Comparison of ENCODE assay signal across 19 cellular contexts in genomic region chr4:173024203-173024602, GRCh38.
DNase-seq lines count a peak whose midpoint lies in the region; ATAC-seq, FAIRE-seq and TF ChIP-seq lines count a peak whose summit lies in the region.
"Had no signal": no experiment of that assay in that cellular context is flagged by ENCODE, and none has a peak within 500 bp of the region (broad histone marks: within the 10 kb centered on the region; RNA-seq: fewer than 3 reads in every experiment).

No MANE protein-coding gene starts in this region.

- H3K4me1 ChIP-seq in BLaER1 (peaks cover 17% of the 10 kb centered on the region), trophoblast cell (ENCODE audit: control insufficient read depth in 1 of 2, insufficient read depth in 2 of 2, low read length in 2 of 2) (no peaks in the 10 kb centered on the region), SK-N-SH (ENCODE audit: control insufficient read depth in 1 of 2, insufficient read depth in 2 of 2, low read depth in 1 of 2, low read length in 1 of 2) (peaks cover 3 to 12% of the 10 kb centered on the region in 2 experiments; a peak in 3 of 4 replicates)

- CTCF ChIA-PET in SK-N-SH (lab: Yijun Ruan, JAX): interaction anchor here (0.8 to 5.6 kb wide), 19 partner anchors 10 to 415 kb away, joined by 3 to 59 read pairs (median 4); partner anchors contain the start of gene GALNT7

- no peaks in the 10 kb centered on the region for H3K79me1 ChIP-seq in trophoblast cell (ENCODE audit: low read length)

- no peak for TF ChIP-seq EP300 in SK-N-SH (IDR thresholded peaks at IDR 0.05; ENCODE audit: borderline replicate concordance in 1 of 2, low read depth in 1 of 2, low read length in 1 of 2)

- H3K9me3 ChIP-seq in BLaER1: 0 out of 2 replicates have a peak, but pooled peaks cover 3% of the 10 kb centered on the region
- H3K9me3 ChIP-seq in trophoblast cell (ENCODE audit: insufficient read depth, low read depth, low read length): no peaks in the 10 kb centered on the region
- H3K9me3 ChIP-seq in SK-N-SH: no peaks in the 10 kb centered on the region
- H3K9me3 ChIP-seq: MG63 had no signal

- H3K79me2 ChIP-seq in trophoblast cell (ENCODE audit: control insufficient read depth, insufficient read depth, low read length, poor library complexity): no peaks in the 10 kb centered on the region
- no peaks in the 10 kb centered on the region for H3K79me2 ChIP-seq in SK-N-SH (ENCODE audit: insufficient read depth)

- no peaks in the 10 kb centered on the region for H3F3A ChIP-seq in SK-N-SH (replicated peaks; ENCODE audit: insufficient read depth)

- DNase-seq in NCI-H69 (lab: John Stamatoyannopoulos, UW) (peak; percentile 14), bronchial epithelial cell (ENCODE audit: low read depth) (no peak), trophoblast cell (peak; percentile 8 to 79), amygdala (lab: John Stamatoyannopoulos, UW) (no peak), SK-N-SH (no peak)
- DNase-seq: AML-193, H7, MG63, NCI-H1048, NCI-H1417 treated with DMSO at 0.1 percent for 48 hours, NCI-H187, NCI-H345, NCI-H524, NCI-H82 had no signal

- no peaks in the 10 kb centered on the region for H3K9me2 ChIP-seq in SK-N-SH

- no peak overlapping the region for H3K14ac ChIP-seq in trophoblast cell (ENCODE audit: low read length)

- H4K20me1 ChIP-seq in BLaER1 (no peaks in the 10 kb centered on the region), SK-N-SH (ENCODE audit: insufficient read depth) (no peaks in the 10 kb centered on the region)

- no peak for ATAC-seq in GM21786 (IDR thresholded peaks at IDR 0.05; ENCODE audit: unreplicated experiment)
- ATAC-seq: Right ventricle myocardium inferior had no signal

- H4K91ac ChIP-seq in trophoblast cell (ENCODE audit: low read depth, low read length): no peak overlapping the region

- no peak for TF ChIP-seq RAD21 in SK-N-SH (IDR thresholded peaks at IDR 0.05; ENCODE audit: low read length)

- peak; percentile 36 for FAIRE-seq in bronchial epithelial cell (lab: Jason Lieb, UNC)
- FAIRE-seq: GM12878, RCC 7860 had no signal

- TF ChIP-seq CTCF in bronchial epithelial cell (IDR thresholded peaks at IDR 0.05; ENCODE audit: insufficient read depth, low read length, severe bottlenecking) (no peak), SK-N-SH (IDR thresholded peaks at IDR 0.05) (no peak)

- H2AK5ac ChIP-seq in trophoblast cell (ENCODE audit: low read length): no peak overlapping the region

- no peak overlapping the region for H2BK120ac ChIP-seq in trophoblast cell (ENCODE audit: insufficient read depth, low read length, poor library complexity)

- H3K4me3 ChIP-seq in BLaER1: no peak overlapping the region
- no peak overlapping the region for H3K4me3 ChIP-seq in bronchial epithelial cell (ENCODE audit: low read depth, low read length)
- H3K4me3 ChIP-seq in trophoblast cell (ENCODE audit: low read depth, low read length): no peak overlapping the region
- H3K4me3 ChIP-seq in SK-N-SH (ENCODE audit: low read depth in 2 of 2, low read length in 1 of 2): no peak overlapping the region
- H3K4me3 ChIP-seq: GM12878, MG63 had no signal

- no peak overlapping the region for H2BK12ac ChIP-seq in trophoblast cell (ENCODE audit: low read length)

- no peak overlapping the region for H2BK5ac ChIP-seq in trophoblast cell (ENCODE audit: low read depth, low read length, poor library complexity)

- no peak overlapping the region for H3K18ac ChIP-seq in trophoblast cell (ENCODE audit: low read length)

- POLR2A ChIA-PET in SK-N-SH (lab: Yijun Ruan, JAX): no interaction called here

- no peak overlapping the region for H3K4ac ChIP-seq in trophoblast cell (ENCODE audit: low read depth, low read length)

- no peak overlapping the region for H3K23ac ChIP-seq in trophoblast cell (ENCODE audit: low read length)

- H3K4me2 ChIP-seq in BLaER1 (peak overlapping the region; percentile 66), trophoblast cell (ENCODE audit: low read length) (no peak overlapping the region), SK-N-SH (no peak overlapping the region)

- H4K8ac ChIP-seq in trophoblast cell (ENCODE audit: low read depth, low read length): no peak overlapping the region

- H3K9ac ChIP-seq in BLaER1 (0 out of 2 replicates have a peak overlapping the region, but pooled peaks have one; percentile 12), trophoblast cell (ENCODE audit: low read length) (no peak overlapping the region), SK-N-SH (no peak overlapping the region)

- no peak overlapping the region for H2AFZ ChIP-seq in trophoblast cell (ENCODE audit: insufficient read depth, low read length, poor library complexity)
- no peak overlapping the region for H2AFZ ChIP-seq in SK-N-SH (ENCODE audit: low read depth)

- H3K27me3 ChIP-seq in BLaER1 (no peaks in the 10 kb centered on the region), bronchial epithelial cell (ENCODE audit: control insufficient read depth, insufficient read depth, low read length) (no peaks in the 10 kb centered on the region), trophoblast cell (ENCODE audit: insufficient read depth, low read length) (no peaks in the 10 kb centered on the region), SK-N-SH (ENCODE audit: insufficient read depth) (no peaks in the 10 kb centered on the region)
- H3K27me3 ChIP-seq: MG63 had no signal

- H4K12ac ChIP-seq in trophoblast cell (ENCODE audit: low read depth, low read length): no peak overlapping the region

- peak overlapping the region; percentile 68 for H3K27ac ChIP-seq in BLaER1
- H3K27ac ChIP-seq in trophoblast cell (ENCODE audit: low read depth, low read length): no peak overlapping the region
- no peak overlapping the region for H3K27ac ChIP-seq in SK-N-SH (ENCODE audit: low read depth in 2 of 2, low read length in 1 of 2)

- H3K36me3 ChIP-seq in BLaER1: no peaks in the 10 kb centered on the region
- no peaks in the 10 kb centered on the region for H3K36me3 ChIP-seq in bronchial epithelial cell (ENCODE audit: control insufficient read depth, insufficient read depth, low read length)
- no peaks in the 10 kb centered on the region for H3K36me3 ChIP-seq in trophoblast cell (ENCODE audit: control insufficient read depth in 1 of 2, insufficient read depth in 2 of 2, low read length in 2 of 2)
- H3K36me3 ChIP-seq in SK-N-SH (replicated peaks in 1 of 2; ENCODE audit: control insufficient read depth in 1 of 2, insufficient read depth in 2 of 2, low read length in 1 of 2): no peaks in the 10 kb centered on the region
- H3K36me3 ChIP-seq: MG63 had no signal

TF ChIP-seq in SK-N-SH, 30 proteins besides CTCF, POLR2A, EP300 and RAD21 (continues in another document):
- TF ChIP-seq CHD2 (IDR thresholded peaks at IDR 0.05; ENCODE audit: low read length, partially characterized antibody) (no peak), TEAD4 (IDR thresholded peaks at IDR 0.05; ENCODE audit: borderline replicate concordance, insufficient read depth) (no peak), MEF2A (IDR thresholded peaks at IDR 0.05; ENCODE audit: borderline replicate concordance, low read depth) (no peak), EZH2phosphoT487 (IDR thresholded peaks at IDR 0.05; ENCODE audit: borderline replicate concordance, low read depth) (no peak), USF1 (IDR thresholded peaks at IDR 0.05; ENCODE audit: borderline replicate concordance, low read depth) (no peak), MXI1 (IDR thresholded peaks at IDR 0.05; ENCODE audit: low read depth, low read length) (no peak), RCOR1 (IDR thresholded peaks at IDR 0.05; ENCODE audit: low read length) (no peak), RXRA (IDR thresholded peaks at IDR 0.05; ENCODE audit: borderline replicate concordance, low read depth) (no peak), ZBTB33 (IDR thresholded peaks at IDR 0.05; ENCODE audit: borderline replicate concordance, low read depth) (no peak), PBX3 (IDR thresholded peaks at IDR 0.05) (no peak), NFIC (IDR thresholded peaks at IDR 0.05; ENCODE audit: borderline replicate concordance) (no peak)
- TF ChIP-seq, protein P1, sequence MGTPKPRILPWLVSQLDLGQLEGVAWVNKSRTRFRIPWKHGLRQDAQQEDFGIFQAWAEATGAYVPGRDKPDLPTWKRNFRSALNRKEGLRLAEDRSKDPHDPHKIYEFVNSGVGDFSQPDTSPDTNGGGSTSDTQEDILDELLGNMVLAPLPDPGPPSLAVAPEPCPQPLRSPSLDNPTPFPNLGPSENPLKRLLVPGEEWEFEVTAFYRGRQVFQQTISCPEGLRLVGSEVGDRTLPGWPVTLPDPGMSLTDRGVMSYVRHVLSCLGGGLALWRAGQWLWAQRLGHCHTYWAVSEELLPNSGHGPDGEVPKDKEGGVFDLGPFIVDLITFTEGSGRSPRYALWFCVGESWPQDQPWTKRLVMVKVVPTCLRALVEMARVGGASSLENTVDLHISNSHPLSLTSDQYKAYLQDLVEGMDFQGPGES (IDR thresholded peaks at IDR 0.05; ENCODE audit: low read depth, low read length): no peak

Comparison
In these comparisons a context has a peak if more than half of its experiments do, and no peak if none do; other contexts are left out.
1. DNase-seq: peak in NCI-H69 (single experiment) and trophoblast cell (2 of 2); none in bronchial epithelial cell (single experiment), amygdala (0 of 56) and SK-N-SH (single experiment).